ENCODE assay signal across 23 cellular contexts in genomic region chr11:28763876-28764275, GRCh38.
"Had no signal": no experiment of that assay in that cellular context is flagged by ENCODE, and none has a peak within 500 bp of the region (broad histone marks: within the 10 kb centered on the region; RNA-seq: fewer than 3 reads in every experiment).

No MANE protein-coding gene starts in this region.

- H3K27me3 Mint-ChIP-seq: activated naive CD4-positive, alpha-beta T cell treated with anti-CD3 and anti-CD28 coated beads, Interleukin-2, amount 50 U/mL, for 24 hours; central memory CD8-positive, alpha-beta T cell; naive B cell; progenitor cell of endocrine pancreas had no signal

- H3K9me3 ChIP-seq: gastroesophageal sphincter, mucosa of descending colon, thyroid gland, upper lobe of right lung had no signal

- DNase-seq: activated CD4-positive, alpha-beta T cell treated with anti-CD3 and anti-CD28 coated beads, Interleukin-2, amount 50 U/mL, for 1 hour; activated CD4-positive, CD25-positive, alpha-beta regulatory T cell treated with anti-CD3 and anti-CD28 coated beads, Interleukin-2, amount 50 U/mL, for 72 hours; activated CD8-positive, alpha-beta T cell treated with anti-CD3 and anti-CD28 coated beads, Interleukin-2, amount 10 ng/mL, durations not matched to agents 7 days and 5 days; activated gamma-delta T cell; aorta; effector memory CD4-positive, alpha-beta T cell; heart right ventricle; left colon; mesenchymal stem cell; mucosa of descending colon; naive B cell; spleen; stimulated activated CD4-positive, alpha-beta T cell treated with anti-CD3 and anti-CD28 coated beads, Interleukin-4, amount 100 ng/mL, for 24 hours; stimulated activated naive CD4-positive, alpha-beta T cell treated with Interleukin-2 at 50 U/mL for 16 hours; thyroid gland; upper lobe of right lung had no signal

- H3K4me1 ChIP-seq: gastroesophageal sphincter, heart right ventricle, spleen, upper lobe of right lung had no signal

- ATAC-seq: activated CD8-positive, alpha-beta T cell treated with anti-CD3 and anti-CD28 coated beads, Interleukin-2, amount 10 ng/mL, durations not matched to agents 7 days and 5 days; esophagus mucosa; gastroesophageal sphincter; heart right ventricle; left colon; mucosa of descending colon; upper lobe of right lung had no signal

- H3K27ac ChIP-seq: gastroesophageal sphincter, heart right ventricle, spleen, thyroid gland, upper lobe of right lung, VCaP had no signal

- H3K4me1 Mint-ChIP-seq: activated naive CD4-positive, alpha-beta T cell treated with anti-CD3 and anti-CD28 coated beads, Interleukin-2, amount 50 U/mL, for 24 hours; central memory CD8-positive, alpha-beta T cell; naive B cell had no signal

- H3K4me3 Mint-ChIP-seq: activated CD8-positive, alpha-beta T cell treated with anti-CD3 and anti-CD28 coated beads, Interleukin-2, amount 10 ng/mL, durations not matched to agents 7 days and 5 days; activated naive CD4-positive, alpha-beta T cell treated with anti-CD3 and anti-CD28 coated beads, Interleukin-2, amount 50 U/mL, for 24 hours; activated T-helper 1 cell treated with anti-CD3 and anti-CD28 coated beads, Interleukin-12 subunit alpha, Interleukin-12 subunit beta, Interleukin-2, Interleukin-4 antibody, amounts not matched to agents 30 ng/mL and 10 ng/mL and 1 ng/mL, durations not matched to agents 14 hours and 24 hours and 36 hours; central memory CD8-positive, alpha-beta T cell; naive B cell had no signal

- H3K27ac Mint-ChIP-seq: activated CD8-positive, alpha-beta T cell treated with anti-CD3 and anti-CD28 coated beads, Interleukin-2, amount 10 ng/mL, durations not matched to agents 7 days and 5 days; activated naive CD4-positive, alpha-beta T cell treated with anti-CD3 and anti-CD28 coated beads, Interleukin-2, amount 50 U/mL, for 24 hours; activated T-helper 1 cell treated with anti-CD3 and anti-CD28 coated beads, Interleukin-12 subunit alpha, Interleukin-12 subunit beta, Interleukin-2, Interleukin-4 antibody, amounts not matched to agents 30 ng/mL and 10 ng/mL and 1 ng/mL, durations not matched to agents 14 hours and 24 hours and 36 hours; progenitor cell of endocrine pancreas had no signal

- H3K4me3 ChIP-seq: gastroesophageal sphincter, heart right ventricle, mucosa of descending colon, spleen, thyroid gland, upper lobe of right lung had no signal

- H3K27me3 ChIP-seq: gastroesophageal sphincter, heart right ventricle, spleen, thyroid gland, upper lobe of right lung had no signal

- H3K36me3 ChIP-seq: gastroesophageal sphincter, heart right ventricle, spleen, thyroid gland, upper lobe of right lung had no signal

- H3K36me3 Mint-ChIP-seq: activated naive CD4-positive, alpha-beta T cell treated with anti-CD3 and anti-CD28 coated beads, Interleukin-2, amount 50 U/mL, for 24 hours; naive B cell had no signal
